ENCODE assay signal across 1 cellular context in the genomic region with DNA sequence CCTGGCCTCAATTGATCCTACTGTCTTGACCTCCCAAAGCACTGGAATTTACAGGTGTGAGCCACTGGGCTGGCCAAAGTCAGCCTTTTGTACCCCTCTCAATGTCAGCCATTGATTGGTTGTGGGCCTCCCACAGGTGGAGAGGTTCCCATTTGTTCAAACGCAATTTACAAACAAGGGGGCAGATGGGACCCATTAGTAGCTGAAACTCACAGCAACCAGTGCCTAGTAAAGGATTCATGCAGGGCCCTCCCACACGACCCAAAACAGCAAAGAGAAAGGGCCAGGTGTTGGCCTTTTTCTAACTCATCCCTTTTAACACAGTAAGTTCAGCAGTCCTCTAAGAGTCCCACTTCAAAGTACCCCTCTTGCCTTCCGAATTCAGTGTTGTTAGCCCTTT.
TF ChIP-seq lines count a peak whose summit lies in the region.

No MANE protein-coding gene starts in this region.

TF ChIP-seq in GM23338, 12 proteins besides CTCF, POLR2A, EP300 and RAD21 (continued from another document):
- TF ChIP-seq, protein P1, sequence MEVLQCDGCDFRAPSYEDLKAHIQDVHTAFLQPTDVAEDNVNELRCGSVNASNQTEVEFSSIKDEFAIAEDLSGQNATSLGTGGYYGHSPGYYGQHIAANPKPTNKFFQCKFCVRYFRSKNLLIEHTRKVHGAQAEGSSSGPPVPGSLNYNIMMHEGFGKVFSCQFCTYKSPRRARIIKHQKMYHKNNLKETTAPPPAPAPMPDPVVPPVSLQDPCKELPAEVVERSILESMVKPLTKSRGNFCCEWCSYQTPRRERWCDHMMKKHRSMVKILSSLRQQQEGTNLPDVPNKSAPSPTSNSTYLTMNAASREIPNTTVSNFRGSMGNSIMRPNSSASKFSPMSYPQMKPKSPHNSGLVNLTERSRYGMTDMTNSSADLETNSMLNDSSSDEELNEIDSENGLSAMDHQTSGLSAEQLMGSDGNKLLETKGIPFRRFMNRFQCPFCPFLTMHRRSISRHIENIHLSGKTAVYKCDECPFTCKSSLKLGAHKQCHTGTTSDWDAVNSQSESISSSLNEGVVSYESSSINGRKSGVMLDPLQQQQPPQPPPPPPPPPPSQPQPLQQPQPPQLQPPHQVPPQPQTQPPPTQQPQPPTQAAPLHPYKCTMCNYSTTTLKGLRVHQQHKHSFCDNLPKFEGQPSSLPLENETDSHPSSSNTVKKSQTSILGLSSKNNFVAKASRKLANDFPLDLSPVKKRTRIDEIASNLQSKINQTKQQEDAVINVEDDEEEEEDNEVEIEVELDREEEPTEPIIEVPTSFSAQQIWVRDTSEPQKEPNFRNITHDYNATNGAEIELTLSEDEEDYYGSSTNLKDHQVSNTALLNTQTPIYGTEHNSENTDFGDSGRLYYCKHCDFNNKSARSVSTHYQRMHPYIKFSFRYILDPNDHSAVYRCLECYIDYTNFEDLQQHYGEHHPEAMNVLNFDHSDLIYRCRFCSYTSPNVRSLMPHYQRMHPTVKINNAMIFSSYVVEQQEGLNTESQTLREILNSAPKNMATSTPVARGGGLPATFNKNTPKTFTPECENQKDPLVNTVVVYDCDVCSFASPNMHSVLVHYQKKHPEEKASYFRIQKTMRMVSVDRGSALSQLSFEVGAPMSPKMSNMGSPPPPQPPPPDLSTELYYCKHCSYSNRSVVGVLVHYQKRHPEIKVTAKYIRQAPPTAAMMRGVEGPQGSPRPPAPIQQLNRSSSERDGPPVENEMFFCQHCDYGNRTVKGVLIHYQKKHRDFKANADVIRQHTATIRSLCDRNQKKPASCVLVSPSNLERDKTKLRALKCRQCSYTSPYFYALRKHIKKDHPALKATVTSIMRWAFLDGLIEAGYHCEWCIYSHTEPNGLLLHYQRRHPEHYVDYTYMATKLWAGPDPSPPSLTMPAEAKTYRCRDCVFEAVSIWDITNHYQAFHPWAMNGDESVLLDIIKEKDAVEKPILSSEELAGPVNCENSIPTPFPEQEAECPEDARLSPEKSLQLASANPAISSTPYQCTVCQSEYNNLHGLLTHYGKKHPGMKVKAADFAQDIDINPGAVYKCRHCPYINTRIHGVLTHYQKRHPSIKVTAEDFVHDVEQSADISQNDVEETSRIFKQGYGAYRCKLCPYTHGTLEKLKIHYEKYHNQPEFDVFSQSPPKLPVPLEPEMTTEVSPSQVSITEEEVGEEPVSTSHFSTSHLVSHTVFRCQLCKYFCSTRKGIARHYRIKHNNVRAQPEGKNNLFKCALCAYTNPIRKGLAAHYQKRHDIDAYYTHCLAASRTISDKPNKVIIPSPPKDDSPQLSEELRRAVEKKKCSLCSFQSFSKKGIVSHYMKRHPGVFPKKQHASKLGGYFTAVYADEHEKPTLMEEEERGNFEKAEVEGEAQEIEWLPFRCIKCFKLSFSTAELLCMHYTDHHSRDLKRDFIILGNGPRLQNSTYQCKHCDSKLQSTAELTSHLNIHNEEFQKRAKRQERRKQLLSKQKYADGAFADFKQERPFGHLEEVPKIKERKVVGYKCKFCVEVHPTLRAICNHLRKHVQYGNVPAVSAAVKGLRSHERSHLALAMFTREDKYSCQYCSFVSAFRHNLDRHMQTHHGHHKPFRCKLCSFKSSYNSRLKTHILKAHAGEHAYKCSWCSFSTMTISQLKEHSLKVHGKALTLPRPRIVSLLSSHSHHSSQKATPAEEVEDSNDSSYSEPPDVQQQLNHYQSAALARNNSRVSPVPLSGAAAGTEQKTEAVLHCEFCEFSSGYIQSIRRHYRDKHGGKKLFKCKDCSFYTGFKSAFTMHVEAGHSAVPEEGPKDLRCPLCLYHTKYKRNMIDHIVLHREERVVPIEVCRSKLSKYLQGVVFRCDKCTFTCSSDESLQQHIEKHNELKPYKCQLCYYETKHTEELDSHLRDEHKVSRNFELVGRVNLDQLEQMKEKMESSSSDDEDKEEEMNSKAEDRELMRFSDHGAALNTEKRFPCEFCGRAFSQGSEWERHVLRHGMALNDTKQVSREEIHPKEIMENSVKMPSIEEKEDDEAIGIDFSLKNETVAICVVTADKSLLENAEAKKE (CRISPR knock-in tag; IDR thresholded peaks at IDR 0.05): no peak
- no peak for TF ChIP-seq STAT1 (IDR thresholded peaks at IDR 0.05; ENCODE audit: unreplicated experiment)
- no peak for TF ChIP-seq POLR2AphosphoS5 (IDR thresholded peaks at IDR 0.05; ENCODE audit: low read depth)
- no peak for TF ChIP-seq NANOG (IDR thresholded peaks at IDR 0.05; ENCODE audit: borderline replicate concordance)
- TF ChIP-seq ZNF114 (CRISPR knock-in tag; IDR thresholded peaks at IDR 0.05): no peak
- no peak for TF ChIP-seq ZNF331 (CRISPR knock-in tag; IDR thresholded peaks at IDR 0.05; ENCODE audit: low read depth)
